26 cellular contexts compared by ENCODE assay signal in the genomic region with DNA sequence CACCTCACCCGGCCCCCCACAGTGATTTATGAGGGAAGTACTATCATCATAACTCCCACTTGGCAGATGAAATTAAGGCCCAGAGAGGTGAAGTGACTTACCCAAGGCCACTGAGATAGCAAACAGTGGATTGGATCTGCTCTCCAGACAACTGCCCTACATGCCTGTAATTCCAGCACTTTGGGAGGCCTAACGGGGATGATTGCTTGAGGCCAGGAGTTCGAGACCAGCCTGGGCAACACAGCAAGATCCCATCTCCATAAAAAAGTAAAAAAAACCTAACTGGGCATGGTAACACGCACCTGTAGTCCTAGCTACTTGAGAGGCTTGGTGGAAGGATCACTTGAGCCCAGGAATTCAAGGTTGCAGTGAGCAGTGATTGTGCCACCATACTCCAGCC.
"Had no signal": no experiment of that assay in that cellular context is flagged by ENCODE, and none has a peak within 500 bp of the region (broad histone marks: within the 10 kb centered on the region; RNA-seq: fewer than 3 reads in every experiment).

No MANE protein-coding gene starts in this region.

- H3K27me3 Mint-ChIP-seq: activated CD4-positive, alpha-beta T cell treated with anti-CD3 and anti-CD28 coated beads for 36 hours; activated CD4-positive, alpha-beta T cell treated with anti-CD3 and anti-CD28 coated beads, Interleukin-2, amount 10 ng/mL, durations not matched to agents 7 days and 5 days; activated naive CD8-positive, alpha-beta T cell treated with anti-CD3 and anti-CD28 coated beads for 36 hours; activated T-cell treated with anti-CD3 and anti-CD28 coated beads, Interleukin-2, amount 50 U/mL, for 24 hours had no signal

- H3K27ac Mint-ChIP-seq: activated CD4-positive, alpha-beta T cell treated with anti-CD3 and anti-CD28 coated beads for 36 hours; activated CD8-positive, alpha-beta T cell treated with anti-CD3 and anti-CD28 coated beads, Interleukin-2, amount 10 ng/mL, durations not matched to agents 7 days and 5 days; activated naive CD8-positive, alpha-beta T cell treated with anti-CD3 and anti-CD28 coated beads for 36 hours; activated T-cell treated with anti-CD3 and anti-CD28 coated beads, Interleukin-2, amount 50 U/mL, for 24 hours; activated T-helper 2 cell treated with anti-CD3 and anti-CD28 coated beads, Interferon-gamma antibody, Interleukin-2, Interleukin-4, amounts not matched to agents 10 μg/mL and 5 μg/mL and 100 μg/mL, durations not matched to agents 14 hours and 24 hours and 36 hours had no signal

- ATAC-seq: activated CD4-positive, alpha-beta T cell treated with anti-CD3 and anti-CD28 coated beads for 36 hours; activated CD4-positive, CD25-positive, alpha-beta regulatory T cell treated with anti-CD3 and anti-CD28 coated beads, Interleukin-2, amount 50 U/mL, for 24 hours; activated CD8-positive, alpha-beta T cell treated with anti-CD3 and anti-CD28 coated beads, Interleukin-2, amount 10 ng/mL, durations not matched to agents 7 days and 5 days; PC-3 had no signal

- DNase-seq: activated CD4-positive, alpha-beta T cell treated with anti-CD3 and anti-CD28 coated beads for 36 hours; activated CD4-positive, alpha-beta T cell treated with anti-CD3 and anti-CD28 coated beads, Interleukin-2, amount 10 ng/mL, durations not matched to agents 7 days and 5 days; activated CD4-positive, alpha-beta T cell treated with anti-CD3 and anti-CD28 coated beads, Interleukin-2, amount 50 U/mL, for 48 hours; activated CD8-positive, alpha-beta T cell treated with anti-CD3 and anti-CD28 coated beads, Interleukin-2, amount 10 ng/mL, durations not matched to agents 7 days and 5 days; activated naive CD4-positive, alpha-beta T cell treated with anti-CD3 and anti-CD28 coated beads, Interleukin-2, amount 50 U/mL, for 16 hours; activated naive CD8-positive, alpha-beta T cell treated with anti-CD3 and anti-CD28 coated beads for 36 hours; activated T-cell treated with anti-CD3 and anti-CD28 coated beads, Interleukin-2, amount 50 U/mL, for 24 hours; amniotic stem cell; aorta; brain microvascular endothelial cell; central memory CD4-positive, alpha-beta T cell; NCI-H1105; NCI-H1417 treated with DMSO at 0.1 percent for 48 hours; NCI-H1694; NCI-H2029; NCI-H345; NCI-H524 treated with DMSO at 0.1 percent for 48 hours; Peyer's patch; RPMI8226; SHP77 treated with DMSO at 0.1 percent for 48 hours; SK-N-SH; T1000 had no signal

- H3K9me3 Mint-ChIP-seq: activated CD4-positive, alpha-beta T cell treated with anti-CD3 and anti-CD28 coated beads, Interleukin-2, amount 10 ng/mL, durations not matched to agents 7 days and 5 days; activated naive CD8-positive, alpha-beta T cell treated with anti-CD3 and anti-CD28 coated beads for 36 hours; T-helper 1 cell treated with Interleukin-12 subunit alpha and Interleukin-12 subunit beta and Interleukin-4 antibody, amounts not matched to agents 30 μg/mL and 1 μg/mL, for 36 hours had no signal

- H3K36me3 Mint-ChIP-seq: activated naive CD8-positive, alpha-beta T cell treated with anti-CD3 and anti-CD28 coated beads for 36 hours had no signal

- H3K4me3 Mint-ChIP-seq: activated CD4-positive, alpha-beta T cell treated with anti-CD3 and anti-CD28 coated beads for 36 hours; activated CD4-positive, alpha-beta T cell treated with anti-CD3 and anti-CD28 coated beads, Interleukin-2, amount 10 ng/mL, durations not matched to agents 7 days and 5 days; activated CD8-positive, alpha-beta T cell treated with anti-CD3 and anti-CD28 coated beads, Interleukin-2, amount 10 ng/mL, durations not matched to agents 7 days and 5 days; activated naive CD8-positive, alpha-beta T cell treated with anti-CD3 and anti-CD28 coated beads for 36 hours; activated T-cell treated with anti-CD3 and anti-CD28 coated beads, Interleukin-2, amount 50 U/mL, for 24 hours; T-helper 1 cell treated with Interleukin-12 subunit alpha and Interleukin-12 subunit beta and Interleukin-4 antibody, amounts not matched to agents 30 μg/mL and 1 μg/mL, for 36 hours had no signal
